Comparison of ENCODE assay signal across 24 cellular contexts in genomic region chr15:56775632-56776031, GRCh38. TPM values are rescaled to one million over a fixed set of nuclear protein-coding genes. Genes with fewer than 3 reads are reported as not detected.
A peak's percentile ranks its signal among the peaks of the same experiment; 100 is the strongest.
DNase-seq lines count a peak whose midpoint lies in the region; ATAC-seq, FAIRE-seq and TF ChIP-seq lines count a peak whose summit lies in the region.
"Had no signal": no experiment of that assay in that cellular context is flagged by ENCODE, and none has a peak within 500 bp of the region (broad histone marks: within the 10 kb centered on the region; RNA-seq: fewer than 3 reads in every experiment).

No MANE protein-coding gene starts in this region.

- FAIRE-seq in HepG2 (lab: Jason Lieb, UNC), result no peak
- FAIRE-seq: astrocyte had no signal

- no peaks in the 10 kb centered on the region for H3K27me3 ChIP-seq in MM.1S (replicated peaks; ENCODE audit: insufficient read depth, low read length)
- H3K27me3 ChIP-seq in SU-DHL-6 (ENCODE audit: low read length), result no peaks in the 10 kb centered on the region
- H3K27me3 ChIP-seq in HepG2 (ENCODE audit: control insufficient read depth in 1 of 2, insufficient read depth in 2 of 2, low read length in 2 of 2), result no peaks in the 10 kb centered on the region; a peak in 1 of 5 replicates

- H3K27ac ChIP-seq in MM.1S (ENCODE audit: low read length) (peak overlapping the region; percentile 11; the same call in 1 of the 2 replicates), SU-DHL-6 (ENCODE audit: low read depth, low read length) (no peak overlapping the region), HepG2 (ENCODE audit: extremely low read length, insufficient read depth, low read length) (no peak overlapping the region)
- H3K27ac ChIP-seq: 22Rv1, psoas muscle, RWPE1 had no signal

- intact Hi-C loops in HepG2 (cut with micrococcal nuclease; ENCODE audit: unreplicated experiment), result no loop called here

- no peak for TF ChIP-seq RAD21 in HepG2 (CRISPR knock-in tag; IDR thresholded peaks at IDR 0.05)

- H3K79me2 ChIP-seq in MM.1S (ENCODE audit: low read length) (no peaks in the 10 kb centered on the region), SU-DHL-6 (ENCODE audit: insufficient read depth, low read length) (no peaks in the 10 kb centered on the region), HepG2 (ENCODE audit: insufficient read depth, low read length) (no peaks in the 10 kb centered on the region)

- H3F3A ChIP-seq in MM.1S (ENCODE audit: insufficient read depth, low read length), result peaks cover 4% of the 10 kb centered on the region; the same call in 1 of the 2 replicates
- no peaks in the 10 kb centered on the region for H3F3A ChIP-seq in SU-DHL-6 (ENCODE audit: insufficient read depth)

- H3K36me3 ChIP-seq in MM.1S (replicated peaks; ENCODE audit: insufficient read depth, low read length) (no peaks in the 10 kb centered on the region), SU-DHL-6 (ENCODE audit: low read length) (no peaks in the 10 kb centered on the region), HepG2 (replicated peaks in 1 of 2; ENCODE audit: control insufficient read depth in 1 of 2, insufficient read depth in 2 of 2, low read length in 2 of 2) (no peaks in the 10 kb centered on the region)

- no peak for ATAC-seq in HG03039 (IDR thresholded peaks at IDR 0.05; ENCODE audit: unreplicated experiment)
- no peak for ATAC-seq in HepG2
- ATAC-seq: activated CD8-positive, alpha-beta T cell treated with anti-CD3 and anti-CD28 coated beads for 36 hours; left lobe of liver; psoas muscle; T-helper 17 cell had no signal

- H3K9me3 ChIP-seq in MM.1S (replicated peaks; ENCODE audit: insufficient read depth, low read length) (no peaks in the 10 kb centered on the region), SU-DHL-6 (ENCODE audit: insufficient read depth, low read length) (no peaks in the 10 kb centered on the region), HepG2 (ENCODE audit: low read length) (no peaks in the 10 kb centered on the region)
- H3K9me3 ChIP-seq: psoas muscle had no signal

- in situ Hi-C loops in HepG2 (cut with HindIII; ENCODE audit: extremely low pct_ligation_motif_present, low pct_unique_long_range_greater_than_20kb), result no loop called here

- H3K4me3 ChIP-seq in MM.1S (ENCODE audit: low read length) (no peak overlapping the region), SU-DHL-6 (ENCODE audit: insufficient read depth, low read length, poor library complexity, severe bottlenecking) (no peak overlapping the region), HepG2 (replicated peaks in 1 of 3; ENCODE audit: insufficient read depth in 1 of 3, low read depth in 2 of 3, low read length in 3 of 3) (no peak overlapping the region)
- H3K4me3 ChIP-seq: psoas muscle had no signal

- WGBS in HepG2 (ENCODE audit: low lambda C conversion rate), result 89% methylated on average over 1 of the region's 1 CpG

- H3K9ac ChIP-seq in MM.1S (ENCODE audit: low read length), result 0 out of 2 replicates have a peak overlapping the region, but pooled peaks have one; percentile 3
- no peak overlapping the region for H3K9ac ChIP-seq in SU-DHL-6 (ENCODE audit: low read length)
- H3K9ac ChIP-seq in HepG2 (ENCODE audit: insufficient read depth, low read depth, low read length), result no peak overlapping the region

- DNase-seq in DMS53 (lab: John Stamatoyannopoulos, UW) (peak; percentile 33), DMS53 treated with DMSO at 0.1 percent for 48 hours (lab: John Stamatoyannopoulos, UW; ENCODE audit: unreplicated experiment) (no peak), MM.1S (peak; percentile 52), medulla oblongata (ENCODE audit: extremely low spot score) (peak; percentile 7), NCI-H82 (lab: John Stamatoyannopoulos, UW) (no peak), HepG2 (ENCODE audit: low spot score) (no peak)
- DNase-seq: activated CD4-positive, alpha-beta T cell treated with anti-CD3 and anti-CD28 coated beads for 1 hour; activated CD8-positive, alpha-beta T cell treated with anti-CD3 and anti-CD28 coated beads for 36 hours; activated gamma-delta T cell; activated naive CD8-positive, alpha-beta T cell treated with anti-CD3 and anti-CD28 coated beads, Interleukin-2, amount 10 ng/mL, durations not matched to agents 7 days and 5 days; activated T-cell treated with anti-CD3 and anti-CD28 coated beads for 4 hours; Calu3; caudate nucleus; NCI-H1436; NCI-H2107; psoas muscle; stimulated activated naive CD4-positive, alpha-beta T cell treated with Interleukin-2 at 50 U/mL for 16 hours; T-helper 17 cell had no signal

- BruUV-seq in HepG2 (replicated peaks; lab: Mats Ljungman, UMichigan), result no TSS peak

- H3K9me2 ChIP-seq in MM.1S (replicated peaks; ENCODE audit: insufficient read depth, low read length) (no peaks in the 10 kb centered on the region), SU-DHL-6 (replicated peaks; ENCODE audit: insufficient read depth, low read length) (no peaks in the 10 kb centered on the region)

- TF ChIP-seq EP300 in HepG2 (IDR thresholded peaks at IDR 0.05; ENCODE audit: low read depth in 2 of 2, low read length in 2 of 2), result no peak
- no peak for TF ChIP-seq EP300 in HepG2 (CRISPR knock-in tag; IDR thresholded peaks at IDR 0.05; ENCODE audit: borderline replicate concordance)

- POLR2A ChIA-PET in HepG2 (lab: Yijun Ruan, JAX), result no interaction called here

- no peaks in the 10 kb centered on the region for H4K20me1 ChIP-seq in MM.1S (ENCODE audit: insufficient read depth, low read length)
- H4K20me1 ChIP-seq in SU-DHL-6 (ENCODE audit: low read depth, low read length), result no peaks in the 10 kb centered on the region
- no peaks in the 10 kb centered on the region for H4K20me1 ChIP-seq in HepG2 (ENCODE audit: insufficient read depth, low read length)

- CTCF ChIA-PET in HepG2 (lab: Yijun Ruan, JAX; ENCODE audit: low intra/inter-chr PET ratio, low total read pairs), result no interaction called here

- H2AFZ ChIP-seq in MM.1S (ENCODE audit: low read length) (peak overlapping the region; percentile 46), SU-DHL-6 (ENCODE audit: low read depth, low read length, severe bottlenecking) (peak overlapping the region; percentile 61), HepG2 (ENCODE audit: low read length) (no peak overlapping the region)

- H3K4me2 ChIP-seq in MM.1S (ENCODE audit: low read depth, low read length) (peak overlapping the region; percentile 35; the same call in 1 of the 2 replicates), SU-DHL-6 (ENCODE audit: low read depth, low read length, poor library complexity, severe bottlenecking) (no peak overlapping the region), HepG2 (ENCODE audit: low read depth, low read length) (no peak overlapping the region)

- no peak for TF ChIP-seq CTCF in MM.1S (IDR thresholded peaks at IDR 0.05; ENCODE audit: low read length)
- no peak for TF ChIP-seq CTCF in SU-DHL-6 (IDR thresholded peaks at IDR 0.05; ENCODE audit: insufficient read depth, low read length, poor library complexity, severe bottlenecking)
- no peak for TF ChIP-seq CTCF in HepG2 (CRISPR knock-in tag; IDR thresholded peaks at IDR 0.05)

- H3K4me1 ChIP-seq in MM.1S (ENCODE audit: low read length), result peaks cover 12% of the 10 kb centered on the region
- peaks cover 29% of the 10 kb centered on the region for H3K4me1 ChIP-seq in HepG2 (ENCODE audit: insufficient read depth, low read length)

- no peak for TF ChIP-seq POLR2A in HepG2 (IDR thresholded peaks at IDR 0.05; ENCODE audit: insufficient read depth in 1 of 2, low read depth in 2 of 2, low read length in 2 of 2)

TF ChIP-seq in HepG2, 621 proteins besides CTCF, POLR2A, EP300 and RAD21 (continues in another document):
- TF ChIP-seq FOXA1 (IDR thresholded peaks at IDR 0.05), result no peak
- no peak for TF ChIP-seq FOXA1 (CRISPR knock-in tag; IDR thresholded peaks at IDR 0.05)

RNA-seq across cellular contexts. Expression of gene ZNF280D, which starts 42.3 kb away (rescaled TPM):
- total RNA-seq in HepG2 (2016; rRNA removed; fragmentation: Illumina TruSeq; extraction: Trizol), result 11.9 and 13.1 TPM in 2 replicates
- total RNA-seq in HepG2 (2016; cell fraction: cytosol; rRNA removed; fragmentation: Illumina TruSeq; extraction: Trizol; ENCODE audit: low read depth), result 5.4 and 7.1 TPM in 2 replicates
- total RNA-seq in HepG2 (2016; cell fraction: insoluble cytoplasmic fraction; rRNA removed; fragmentation: Illumina TruSeq; extraction: Trizol), result 11.5 and 15.5 TPM in 2 replicates
- total RNA-seq in HepG2 (2016; cell fraction: membrane; rRNA removed; fragmentation: Illumina TruSeq; extraction: Trizol), result 9.9 and 10.1 TPM in 2 replicates
- total RNA-seq in HepG2 (2016; cell fraction: nucleus; rRNA removed; fragmentation: Illumina TruSeq; extraction: Trizol), result 24.9 and 26.5 TPM in 2 replicates
- 5.4 and 7.1 TPM in 2 replicates for polyA plus RNA-seq in HepG2 (2011; rRNA removed)
- 2.2 and 3.9 TPM in 2 replicates for polyA plus RNA-seq in HepG2 (2011; cell fraction: cytosol; rRNA removed)
- 6.2 and 6.6 TPM in 2 replicates for polyA plus RNA-seq in HepG2 (2011; cell fraction: nucleus; rRNA removed)
- polyA plus RNA-seq in HepG2 (2012), result 8.9 and 11.0 TPM in 2 replicates
- polyA plus RNA-seq in HepG2 (2016; cell fraction: cytosol; fragmentation: Illumina TruSeq; extraction: Trizol; ENCODE audit: low read depth), result 3.4 and 6.5 TPM in 2 replicates
- 11.9 and 12.1 TPM in 2 replicates for polyA plus RNA-seq in HepG2 (2016; cell fraction: insoluble cytoplasmic fraction; fragmentation: Illumina TruSeq; extraction: Trizol; ENCODE audit: low read depth)
- polyA plus RNA-seq in HepG2 (2016; cell fraction: membrane; fragmentation: Illumina TruSeq; extraction: Trizol; ENCODE audit: low read depth), result 6.9 and 8.3 TPM in 2 replicates
- polyA plus RNA-seq in HepG2 (2016; cell fraction: nucleus; fragmentation: Illumina TruSeq; extraction: Trizol; ENCODE audit: insufficient read depth, low read depth), result 19.8 and 24.6 TPM in 2 replicates
- polyA minus RNA-seq in HepG2 (2011; rRNA and poly(A)+ RNA removed; ENCODE audit: low replicate concordance), result 4.1 and 5.7 TPM in 2 replicates
- polyA minus RNA-seq in HepG2 (2011; cell fraction: cytosol; rRNA and poly(A)+ RNA removed), result 4.0 and 5.2 TPM in 2 replicates
- polyA minus RNA-seq in HepG2 (2011; cell fraction: nucleus; rRNA and poly(A)+ RNA removed), result 40.4 and 43.9 TPM in 2 replicates

Comparison
In these comparisons a context has a peak if more than half of its experiments do, and no peak if none do; other contexts are left out.
1. DNase-seq: peak in DMS53 (single experiment), MM.1S (single experiment) and medulla oblongata (single experiment); none in DMS53 treated with DMSO at 0.1 percent for 48 hours (single experiment), NCI-H82 (single experiment) and HepG2 (single experiment).